In genomic region chrY:7437086-7437485, GRCh38 we compare ENCODE assay signal across 23 cellular contexts.
"Had no signal": no experiment of that assay in that cellular context is flagged by ENCODE, and none has a peak within 500 bp of the region (broad histone marks: within the 10 kb centered on the region; RNA-seq: fewer than 3 reads in every experiment).

No MANE protein-coding gene starts in this region.

- H3K9me3 ChIP-seq: MG63, SK-N-SH had no signal

- H3K36me3 Mint-ChIP-seq: T-cell had no signal

- H3K4me3 Mint-ChIP-seq: T-cell had no signal

- H3K36me3 ChIP-seq: MG63 had no signal

- H3K4me3 ChIP-seq: MG63 had no signal

- H3K27me3 Mint-ChIP-seq: T-cell had no signal

- H3K4me1 Mint-ChIP-seq: T-cell had no signal

- H3K9me3 Mint-ChIP-seq: T-cell had no signal

- ATAC-seq: HepG2, T-cell had no signal

- H3K27ac Mint-ChIP-seq: T-cell had no signal

- H3K27me3 ChIP-seq: MG63 had no signal

- DNase-seq: IMR-90, Karpas-422, KG1, MG63, NCI-H1092, NCI-H1105 treated with DMSO at 0.1 percent for 48 hours, NCI-H1436, NCI-H187, NCI-H2029, NCI-H2081 treated with DMSO at 0.1 percent for 48 hours, NCI-H2171, NCI-H226, NCI-H446, NCI-H510A, NCI-H524 treated with DMSO at 0.1 percent for 48 hours, NCI-H69, NCI-H774, RPMI8226, SHP77, SK-N-SH, SW 1271, T-cell had no signal
